3 cellular contexts compared by ENCODE assay signal in genomic region chrX:49842603-49843002, GRCh38.
A peak's percentile ranks its signal among the peaks of the same experiment; 100 is the strongest.
TF ChIP-seq lines count a peak whose summit lies in the region.

No MANE protein-coding gene starts in this region.

TF ChIP-seq in K562, 482 proteins besides CTCF, POLR2A, EP300 and RAD21 (continues in another document):
- no peak for TF ChIP-seq SMAD3 (CRISPR knock-in tag; conservative IDR thresholded peaks at IDR 0.05)
- TF ChIP-seq, protein P1, sequence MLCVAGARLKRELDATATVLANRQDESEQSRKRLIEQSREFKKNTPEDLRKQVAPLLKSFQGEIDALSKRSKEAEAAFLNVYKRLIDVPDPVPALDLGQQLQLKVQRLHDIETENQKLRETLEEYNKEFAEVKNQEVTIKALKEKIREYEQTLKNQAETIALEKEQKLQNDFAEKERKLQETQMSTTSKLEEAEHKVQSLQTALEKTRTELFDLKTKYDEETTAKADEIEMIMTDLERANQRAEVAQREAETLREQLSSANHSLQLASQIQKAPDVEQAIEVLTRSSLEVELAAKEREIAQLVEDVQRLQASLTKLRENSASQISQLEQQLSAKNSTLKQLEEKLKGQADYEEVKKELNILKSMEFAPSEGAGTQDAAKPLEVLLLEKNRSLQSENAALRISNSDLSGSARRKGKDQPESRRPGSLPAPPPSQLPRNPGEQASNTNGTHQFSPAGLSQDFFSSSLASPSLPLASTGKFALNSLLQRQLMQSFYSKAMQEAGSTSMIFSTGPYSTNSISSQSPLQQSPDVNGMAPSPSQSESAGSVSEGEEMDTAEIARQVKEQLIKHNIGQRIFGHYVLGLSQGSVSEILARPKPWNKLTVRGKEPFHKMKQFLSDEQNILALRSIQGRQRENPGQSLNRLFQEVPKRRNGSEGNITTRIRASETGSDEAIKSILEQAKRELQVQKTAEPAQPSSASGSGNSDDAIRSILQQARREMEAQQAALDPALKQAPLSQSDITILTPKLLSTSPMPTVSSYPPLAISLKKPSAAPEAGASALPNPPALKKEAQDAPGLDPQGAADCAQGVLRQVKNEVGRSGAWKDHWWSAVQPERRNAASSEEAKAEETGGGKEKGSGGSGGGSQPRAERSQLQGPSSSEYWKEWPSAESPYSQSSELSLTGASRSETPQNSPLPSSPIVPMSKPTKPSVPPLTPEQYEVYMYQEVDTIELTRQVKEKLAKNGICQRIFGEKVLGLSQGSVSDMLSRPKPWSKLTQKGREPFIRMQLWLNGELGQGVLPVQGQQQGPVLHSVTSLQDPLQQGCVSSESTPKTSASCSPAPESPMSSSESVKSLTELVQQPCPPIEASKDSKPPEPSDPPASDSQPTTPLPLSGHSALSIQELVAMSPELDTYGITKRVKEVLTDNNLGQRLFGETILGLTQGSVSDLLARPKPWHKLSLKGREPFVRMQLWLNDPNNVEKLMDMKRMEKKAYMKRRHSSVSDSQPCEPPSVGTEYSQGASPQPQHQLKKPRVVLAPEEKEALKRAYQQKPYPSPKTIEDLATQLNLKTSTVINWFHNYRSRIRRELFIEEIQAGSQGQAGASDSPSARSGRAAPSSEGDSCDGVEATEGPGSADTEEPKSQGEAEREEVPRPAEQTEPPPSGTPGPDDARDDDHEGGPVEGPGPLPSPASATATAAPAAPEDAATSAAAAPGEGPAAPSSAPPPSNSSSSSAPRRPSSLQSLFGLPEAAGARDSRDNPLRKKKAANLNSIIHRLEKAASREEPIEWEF (CRISPR knock-in tag; IDR thresholded peaks at IDR 0.05), result no peak
- TF ChIP-seq MCM3 (IDR thresholded peaks at IDR 0.05), result no peak
- TF ChIP-seq NR2C1 (IDR thresholded peaks at IDR 0.05), result no peak
- TF ChIP-seq NR2C1 (tag; IDR thresholded peaks at IDR 0.05), result no peak
- no peak for TF ChIP-seq ZSCAN32 (CRISPR knock-in tag; IDR thresholded peaks at IDR 0.05)
- no peak for TF ChIP-seq ZBTB17 (CRISPR knock-in tag; IDR thresholded peaks at IDR 0.05)

TF ChIP-seq in HepG2, 621 proteins besides CTCF, POLR2A, EP300 and RAD21 (continues in another document):
- TF ChIP-seq FOSL2 (CRISPR knock-in tag; IDR thresholded peaks at IDR 0.05), result peak; percentile 37; the same call in 1 of the 2 replicates
- TF ChIP-seq ZNF546 (CRISPR knock-in tag; conservative IDR thresholded peaks at IDR 0.05), result no peak
- no peak; the same call in 1 of the 2 replicates for TF ChIP-seq YEATS4 (CRISPR knock-in tag; IDR thresholded peaks at IDR 0.05; ENCODE audit: borderline replicate concordance)
- TF ChIP-seq ZNF720 (CRISPR knock-in tag; IDR thresholded peaks at IDR 0.05), result no peak
- TF ChIP-seq SCMH1 (CRISPR knock-in tag; IDR thresholded peaks at IDR 0.05; ENCODE audit: borderline replicate concordance), result no peak
- no peak for TF ChIP-seq ATRX (CRISPR knock-in tag; IDR thresholded peaks at IDR 0.05; ENCODE audit: borderline replicate concordance)
- no peak for TF ChIP-seq ZNF12 (CRISPR knock-in tag; IDR thresholded peaks at IDR 0.05)
- no peak for TF ChIP-seq ZNF609 (CRISPR knock-in tag; IDR thresholded peaks at IDR 0.05; ENCODE audit: borderline replicate concordance)
- TF ChIP-seq ZFYVE20 (CRISPR knock-in tag; IDR thresholded peaks at IDR 0.05; ENCODE audit: borderline replicate concordance, low read depth), result no peak
- TF ChIP-seq KDM6A (CRISPR knock-in tag; IDR thresholded peaks at IDR 0.05; ENCODE audit: low read depth), result peak; percentile 26; the same call in 1 of the 2 replicates
- TF ChIP-seq, protein P2, sequence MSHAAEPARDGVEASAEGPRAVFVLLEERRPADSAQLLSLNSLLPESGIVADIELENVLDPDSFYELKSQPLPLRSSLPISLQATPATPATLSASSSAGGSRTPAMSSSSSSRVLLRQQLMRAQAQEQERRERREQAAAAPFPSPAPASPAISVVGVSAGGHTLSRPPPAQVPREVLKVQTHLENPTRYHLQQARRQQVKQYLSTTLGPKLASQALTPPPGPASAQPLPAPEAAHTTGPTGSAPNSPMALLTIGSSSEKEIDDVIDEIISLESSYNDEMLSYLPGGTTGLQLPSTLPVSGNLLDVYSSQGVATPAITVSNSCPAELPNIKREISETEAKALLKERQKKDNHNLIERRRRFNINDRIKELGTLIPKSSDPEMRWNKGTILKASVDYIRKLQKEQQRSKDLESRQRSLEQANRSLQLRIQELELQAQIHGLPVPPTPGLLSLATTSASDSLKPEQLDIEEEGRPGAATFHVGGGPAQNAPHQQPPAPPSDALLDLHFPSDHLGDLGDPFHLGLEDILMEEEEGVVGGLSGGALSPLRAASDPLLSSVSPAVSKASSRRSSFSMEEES (CRISPR knock-in tag; IDR thresholded peaks at IDR 0.05), result no peak
- TF ChIP-seq, protein P3, sequence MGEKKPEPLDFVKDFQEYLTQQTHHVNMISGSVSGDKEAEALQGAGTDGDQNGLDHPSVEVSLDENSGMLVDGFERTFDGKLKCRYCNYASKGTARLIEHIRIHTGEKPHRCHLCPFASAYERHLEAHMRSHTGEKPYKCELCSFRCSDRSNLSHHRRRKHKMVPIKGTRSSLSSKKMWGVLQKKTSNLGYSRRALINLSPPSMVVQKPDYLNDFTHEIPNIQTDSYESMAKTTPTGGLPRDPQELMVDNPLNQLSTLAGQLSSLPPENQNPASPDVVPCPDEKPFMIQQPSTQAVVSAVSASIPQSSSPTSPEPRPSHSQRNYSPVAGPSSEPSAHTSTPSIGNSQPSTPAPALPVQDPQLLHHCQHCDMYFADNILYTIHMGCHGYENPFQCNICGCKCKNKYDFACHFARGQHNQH (CRISPR knock-in tag; IDR thresholded peaks at IDR 0.05), result no peak
- TF ChIP-seq PAF1 (CRISPR knock-in tag; IDR thresholded peaks at IDR 0.05), result no peak
- no peak for TF ChIP-seq PHF5A (CRISPR knock-in tag; IDR thresholded peaks at IDR 0.05; ENCODE audit: low read depth, unreplicated experiment)
- TF ChIP-seq, protein P4, sequence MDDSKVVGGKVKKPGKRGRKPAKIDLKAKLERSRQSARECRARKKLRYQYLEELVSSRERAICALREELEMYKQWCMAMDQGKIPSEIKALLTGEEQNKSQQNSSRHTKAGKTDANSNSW (CRISPR knock-in tag; IDR thresholded peaks at IDR 0.05; ENCODE audit: borderline replicate concordance), result no peak

TF ChIP-seq in HEK293T, 16 proteins besides CTCF, POLR2A, EP300 and RAD21:
- no peak for TF ChIP-seq FOXA1 (IDR thresholded peaks at IDR 0.05)
- no peak for TF ChIP-seq BHLHE40 (IDR thresholded peaks at IDR 0.05; ENCODE audit: borderline replicate concordance)
- TF ChIP-seq ZNF384 (IDR thresholded peaks at IDR 0.05), result no peak
- no peak for TF ChIP-seq HDGF (IDR thresholded peaks at IDR 0.05; ENCODE audit: borderline replicate concordance)
- no peak for TF ChIP-seq ELF4 (IDR thresholded peaks at IDR 0.05)
- no peak for TF ChIP-seq SP1 (IDR thresholded peaks at IDR 0.05)
- TF ChIP-seq CTBP1 (IDR thresholded peaks at IDR 0.05; ENCODE audit: borderline replicate concordance), result no peak
- no peak for TF ChIP-seq NFRKB (IDR thresholded peaks at IDR 0.05)
- no peak for TF ChIP-seq LEF1 (IDR thresholded peaks at IDR 0.05; ENCODE audit: borderline replicate concordance)
- no peak for TF ChIP-seq ARNT (IDR thresholded peaks at IDR 0.05)
- no peak for TF ChIP-seq L3MBTL2 (conservative IDR thresholded peaks at IDR 0.05)
- no peak for TF ChIP-seq FOXM1 (IDR thresholded peaks at IDR 0.05; ENCODE audit: borderline replicate concordance)
- TF ChIP-seq TARDBP (IDR thresholded peaks at IDR 0.05), result no peak
- no peak for TF ChIP-seq FOXK2 (IDR thresholded peaks at IDR 0.05)
- TF ChIP-seq SUZ12 (IDR thresholded peaks at IDR 0.05), result no peak
- TF ChIP-seq PKNOX1 (IDR thresholded peaks at IDR 0.05), result no peak
